ENCODE assay signal across 8 cellular contexts in genomic region chr7:92448185-92448747, GRCh38. TPM values are rescaled to one million over a fixed set of nuclear protein-coding genes. Genes with fewer than 3 reads are reported as not detected.
DNase-seq lines count a peak whose midpoint lies in the region; ATAC-seq and TF ChIP-seq lines count a peak whose summit lies in the region.

No MANE protein-coding gene starts in this region.

- H3K27me3 Mint-ChIP-seq in activated CD8-positive, alpha-beta T cell treated with anti-CD3 and anti-CD28 coated beads, Interleukin-2, amount 10 ng/mL, durations not matched to agents 7 days and 5 days (ENCODE audit: low read depth): no peaks in the 10 kb centered on the region
- peaks cover 2% of the 10 kb centered on the region for H3K27me3 Mint-ChIP-seq in endothelial cell (ENCODE audit: unreplicated experiment)
- H3K27me3 Mint-ChIP-seq in stimulated activated naive B cell treated with anti-CD40 and anti-IgM and Interleukin-4, amounts not matched to agents 10 μg/mL and 1 μg/mL and 100 μg/mL, for 72 hours: no peaks in the 10 kb centered on the region

- peak overlapping the region; percentile 86 for H3K27ac Mint-ChIP-seq in activated CD8-positive, alpha-beta T cell treated with anti-CD3 and anti-CD28 coated beads, Interleukin-2, amount 10 ng/mL, durations not matched to agents 7 days and 5 days
- H3K27ac Mint-ChIP-seq in endothelial cell (ENCODE audit: unreplicated experiment): peak overlapping the region; percentile 76
- peak overlapping the region; percentile 94 for H3K27ac Mint-ChIP-seq in stimulated activated naive B cell treated with anti-CD40 and anti-IgM and Interleukin-4, amounts not matched to agents 10 μg/mL and 1 μg/mL and 100 μg/mL, for 72 hours

- H3K27me3 ChIP-seq in BJ (ENCODE audit: control insufficient read depth, insufficient read depth, low read length): no peaks in the 10 kb centered on the region

- H3K4me3 Mint-ChIP-seq in activated CD8-positive, alpha-beta T cell treated with anti-CD3 and anti-CD28 coated beads, Interleukin-2, amount 10 ng/mL, durations not matched to agents 7 days and 5 days: peak overlapping the region; percentile 76
- H3K4me3 Mint-ChIP-seq in endothelial cell (ENCODE audit: unreplicated experiment): peak overlapping the region; percentile 88
- peak overlapping the region; percentile 89 to 94 for H3K4me3 Mint-ChIP-seq in stimulated activated naive B cell treated with anti-CD40 and anti-IgM and Interleukin-4, amounts not matched to agents 10 μg/mL and 1 μg/mL and 100 μg/mL, for 72 hours

- DNase-seq in BJ (ENCODE audit: low read depth) (no peak), NCI-H748 (lab: John Stamatoyannopoulos, UW; ENCODE audit: unreplicated experiment) (peak; percentile 74), endothelial cell (ENCODE audit: low spot score) (peak; percentile 12), mucosa of descending colon (peak; percentile 63 to 84 (median 74))
- peak; percentile 81 for DNase-seq in activated CD8-positive, alpha-beta T cell treated with anti-CD3 and anti-CD28 coated beads, Interleukin-2, amount 10 ng/mL, durations not matched to agents 7 days and 5 days
- peak; percentile 34 for DNase-seq in stimulated activated naive B cell treated with anti-CD40 and anti-IgM and Interleukin-4, amounts not matched to agents 10 μg/mL and 1 μg/mL and 100 μg/mL, for 72 hours

- intact Hi-C loops in mucosa of descending colon (cut with DNase I, micrococcal nuclease): no loop called here

- peaks cover 8% of the 10 kb centered on the region for H3K4me1 ChIP-seq in mucosa of descending colon (ENCODE audit: low read depth)

- no peaks in the 10 kb centered on the region for H3K9me3 Mint-ChIP-seq in activated CD8-positive, alpha-beta T cell treated with anti-CD3 and anti-CD28 coated beads, Interleukin-2, amount 10 ng/mL, durations not matched to agents 7 days and 5 days (ENCODE audit: insufficient read depth)
- no peaks in the 10 kb centered on the region for H3K9me3 Mint-ChIP-seq in endothelial cell (ENCODE audit: unreplicated experiment)
- H3K9me3 Mint-ChIP-seq in stimulated activated naive B cell treated with anti-CD40 and anti-IgM and Interleukin-4, amounts not matched to agents 10 μg/mL and 1 μg/mL and 100 μg/mL, for 72 hours: no peaks in the 10 kb centered on the region

- H3K36me3 Mint-ChIP-seq in activated CD8-positive, alpha-beta T cell treated with anti-CD3 and anti-CD28 coated beads, Interleukin-2, amount 10 ng/mL, durations not matched to agents 7 days and 5 days (ENCODE audit: low read depth): peaks cover 24% of the 10 kb centered on the region
- peaks cover 14% of the 10 kb centered on the region for H3K36me3 Mint-ChIP-seq in endothelial cell (ENCODE audit: low read depth, unreplicated experiment)
- H3K36me3 Mint-ChIP-seq in stimulated activated naive B cell treated with anti-CD40 and anti-IgM and Interleukin-4, amounts not matched to agents 10 μg/mL and 1 μg/mL and 100 μg/mL, for 72 hours: peaks cover 8 to 11% of the 10 kb centered on the region in 2 donors

- H3K36me3 ChIP-seq in BJ (ENCODE audit: control insufficient read depth, insufficient read depth, low read length): peaks cover 8% of the 10 kb centered on the region
- H3K36me3 ChIP-seq in mucosa of descending colon (ENCODE audit: low read depth): no peaks in the 10 kb centered on the region

- POLR2A ChIA-PET in BJ (lab: Charles Lee): no interaction called here
- POLR2A ChIA-PET in activated CD8-positive, alpha-beta T cell treated with anti-CD3 and anti-CD28 coated beads, Interleukin-2, amount 10 ng/mL, durations not matched to agents 7 days and 5 days (lab: Charles Lee): interaction anchor here (0.5 to 2.9 kb wide), 14 partner anchors 8 to 568 kb away, joined by 3 to 33 read pairs (median 6); partner anchors contain the start of genes ANKIB1, CYP51A1, KRIT1 and LRRD1

- peaks cover 7% of the 10 kb centered on the region for H3K4me1 Mint-ChIP-seq in activated CD8-positive, alpha-beta T cell treated with anti-CD3 and anti-CD28 coated beads, Interleukin-2, amount 10 ng/mL, durations not matched to agents 7 days and 5 days (ENCODE audit: low read depth)
- H3K4me1 Mint-ChIP-seq in endothelial cell (ENCODE audit: unreplicated experiment): peaks cover 7% of the 10 kb centered on the region
- peaks cover 8 to 9% of the 10 kb centered on the region in 2 donors for H3K4me1 Mint-ChIP-seq in stimulated activated naive B cell treated with anti-CD40 and anti-IgM and Interleukin-4, amounts not matched to agents 10 μg/mL and 1 μg/mL and 100 μg/mL, for 72 hours

- H3K4me3 ChIP-seq in BJ (ENCODE audit: low read depth, low read length) (peak overlapping the region; percentile 67), mucosa of descending colon (peak overlapping the region; percentile 78)

- ATAC-seq in GM18870 (IDR thresholded peaks at IDR 0.05; ENCODE audit: unreplicated experiment) (peak; percentile 39), HG03139 (IDR thresholded peaks at IDR 0.05; ENCODE audit: unreplicated experiment) (peak; percentile 39), mucosa of descending colon (peak; percentile 68)
- peak; percentile 63 for ATAC-seq in activated CD8-positive, alpha-beta T cell treated with anti-CD3 and anti-CD28 coated beads, Interleukin-2, amount 10 ng/mL, durations not matched to agents 7 days and 5 days
- peak; percentile 31 to 45 for ATAC-seq in stimulated activated naive B cell treated with anti-CD40 and anti-IgM and Interleukin-4, amounts not matched to agents 10 μg/mL and 1 μg/mL and 100 μg/mL, for 72 hours (replicated peaks)

- TF ChIP-seq CTCF in BJ (IDR thresholded peaks at IDR 0.05; ENCODE audit: insufficient read depth, low read depth, low read length) (peak; percentile 53), endothelial cell (IDR thresholded peaks at IDR 0.05; ENCODE audit: unreplicated experiment) (no peak), mucosa of descending colon (IDR thresholded peaks at IDR 0.05) (no peak)

- no peaks in the 10 kb centered on the region for H3K9me3 ChIP-seq in mucosa of descending colon

- CTCF ChIA-PET in BJ (lab: Yijun Ruan, JAX): interaction anchor here (0.9 to 3.9 kb wide), 19 partner anchors 11 to 618 kb away, joined by 3 to 37 read pairs (median 4); partner anchors contain the start of genes ANKIB1, KRIT1 and LRRD1
- CTCF ChIA-PET in activated CD8-positive, alpha-beta T cell treated with anti-CD3 and anti-CD28 coated beads, Interleukin-2, amount 10 ng/mL, durations not matched to agents 7 days and 5 days (lab: Charles Lee): interaction anchor here (0.9 to 6.4 kb wide), 27 partner anchors 9 to 623 kb away, joined by 3 to 84 read pairs (median 7); partner anchors contain the start of genes ANKIB1, CYP51A1, KRIT1 and MTERF1

RNA-seq across cellular contexts. Expression of gene GATAD1, which starts 1.0 kb away (rescaled TPM):
- 17.4 and 27.0 TPM in 2 replicates for polyA plus RNA-seq in BJ (2011; rRNA removed)
- polyA minus RNA-seq in BJ (2011; rRNA and poly(A)+ RNA removed): 10.2 and 11.8 TPM in 2 replicates
- 10 to 100 TPM; 11.4 to 12.4 TPM for total RNA-seq in activated CD8-positive, alpha-beta T cell treated with anti-CD3 and anti-CD28 coated beads, Interleukin-2, amount 10 ng/mL, durations not matched to agents 7 days and 5 days
- total RNA-seq in endothelial cell (ENCODE audit: unreplicated experiment) (22.7 TPM), mucosa of descending colon (10 to 100 TPM; 30.1 to 40.5 (median 37.9) TPM)

RNA-seq across cellular contexts. Expression of gene ERVW-1, which starts 29.5 kb away (rescaled TPM):
- polyA plus RNA-seq in BJ (2011; rRNA removed): not detected in 2 replicates
- polyA minus RNA-seq in BJ (2011; rRNA and poly(A)+ RNA removed): not detected in 2 replicates
- total RNA-seq in activated CD8-positive, alpha-beta T cell treated with anti-CD3 and anti-CD28 coated beads, Interleukin-2, amount 10 ng/mL, durations not matched to agents 7 days and 5 days: not detected
- total RNA-seq in endothelial cell (ENCODE audit: unreplicated experiment): not detected
- not detected for total RNA-seq in mucosa of descending colon
